ENCODE assay signal across 1 cellular context in genomic region chr19:50549059-50549926, GRCh38.
TF ChIP-seq lines count a peak whose summit lies in the region.

No MANE protein-coding gene starts in this region.

TF ChIP-seq in K562, 482 proteins besides CTCF, POLR2A, EP300 and RAD21:
- TF ChIP-seq SMARCE1 (IDR thresholded peaks at IDR 0.05): no peak
- TF ChIP-seq BCOR (IDR thresholded peaks at IDR 0.05): peak; percentile 43; the same call in 1 of the 2 replicates
- peak; percentile 53 for TF ChIP-seq RBM25 (IDR thresholded peaks at IDR 0.05; ENCODE audit: low read depth, low read length, severe bottlenecking)
- peak; percentile 84 for TF ChIP-seq ESRRA (IDR thresholded peaks at IDR 0.05; ENCODE audit: borderline replicate concordance, low read depth)
- peak; percentile 17 to 43; a peak in 1 of 4 replicates for TF ChIP-seq KDM1A (IDR thresholded peaks at IDR 0.05)
- TF ChIP-seq SPI1 (IDR thresholded peaks at IDR 0.05; ENCODE audit: borderline replicate concordance, low read depth, low read length): peak; percentile 24; the same call in 1 of the 2 replicates
- no peak for TF ChIP-seq HSF4 (CRISPR knock-in tag; IDR thresholded peaks at IDR 0.05; ENCODE audit: borderline replicate concordance)
TF ChIP-seq in K562: peak in this region for 5.
